Comparison of ENCODE assay signal across 9 cellular contexts in the genomic region with DNA sequence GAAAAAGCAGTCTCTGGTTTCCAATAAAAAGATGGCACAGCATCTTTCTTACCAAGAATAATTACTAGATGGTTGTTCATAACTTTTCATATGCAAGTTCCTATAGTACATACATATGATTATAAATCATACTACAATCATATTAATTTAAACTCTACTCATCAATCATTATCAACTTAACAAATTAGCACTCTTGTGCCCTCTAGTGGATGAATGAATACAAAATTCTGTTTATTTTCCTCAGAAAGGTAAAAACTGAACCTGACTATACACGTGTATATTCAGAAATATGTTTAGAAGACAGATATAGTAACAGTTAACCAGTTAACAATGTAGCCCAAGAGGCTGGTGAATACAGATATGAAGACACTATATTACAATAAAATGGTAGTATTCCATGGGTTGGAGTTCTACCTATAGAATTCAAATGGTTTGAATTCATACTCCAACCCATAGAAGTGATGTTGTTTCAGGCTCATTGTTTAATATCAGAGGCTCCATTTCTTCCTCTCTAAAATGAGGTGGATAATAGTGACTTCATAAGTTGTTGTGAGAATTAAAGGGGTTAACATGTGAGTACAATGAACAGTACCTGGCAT.
A peak's percentile ranks its signal among the peaks of the same experiment; 100 is the strongest.
DNase-seq lines count a peak whose midpoint lies in the region; ATAC-seq and TF ChIP-seq lines count a peak whose summit lies in the region.
"Had no signal": no experiment of that assay in that cellular context is flagged by ENCODE, and none has a peak within 500 bp of the region (broad histone marks: within the 10 kb centered on the region; RNA-seq: fewer than 3 reads in every experiment).

No MANE protein-coding gene starts in this region.

- H3K27me3 ChIP-seq in MM.1S (replicated peaks; ENCODE audit: insufficient read depth, low read length) (no peaks in the 10 kb centered on the region), breast epithelium (no peaks in the 10 kb centered on the region)

- H3K9me3 ChIP-seq in MM.1S (replicated peaks; ENCODE audit: insufficient read depth, low read length): no peaks in the 10 kb centered on the region
- H3K9me3 ChIP-seq in breast epithelium: no peaks in the 10 kb centered on the region

- H3K36me3 Mint-ChIP-seq in neural crest cell (ENCODE audit: low read depth): no peaks in the 10 kb centered on the region
- H3K36me3 Mint-ChIP-seq: activated naive CD8-positive, alpha-beta T cell had no signal

- peaks cover 4% of the 10 kb centered on the region for H3K4me1 Mint-ChIP-seq in neural crest cell

- H3K36me3 ChIP-seq in MM.1S (replicated peaks; ENCODE audit: insufficient read depth, low read length): no peaks in the 10 kb centered on the region
- no peaks in the 10 kb centered on the region for H3K36me3 ChIP-seq in breast epithelium

- peak; percentile 52 for TF ChIP-seq CTCF in MM.1S (IDR thresholded peaks at IDR 0.05; ENCODE audit: low read length)
- TF ChIP-seq CTCF in breast epithelium (IDR thresholded peaks at IDR 0.05): peak in 2 of 3 donors; percentile 43 to 44
- peak; percentile 85 for TF ChIP-seq CTCF in neural crest cell (conservative IDR thresholded peaks at IDR 0.05)

- H2AFZ ChIP-seq in MM.1S (ENCODE audit: low read length): no peak overlapping the region

- intact Hi-C loops in breast epithelium (cut with DNase I; ENCODE audit: low total_unique reads): no loop called here

- no peaks in the 10 kb centered on the region for H3F3A ChIP-seq in MM.1S (ENCODE audit: insufficient read depth, low read length)

- H3K79me2 ChIP-seq in MM.1S (ENCODE audit: low read length): no peaks in the 10 kb centered on the region

- H3K27me3 Mint-ChIP-seq in neural crest cell (ENCODE audit: low read depth): no peaks in the 10 kb centered on the region
- H3K27me3 Mint-ChIP-seq: activated naive CD8-positive, alpha-beta T cell had no signal

- no peak overlapping the region for H3K27ac ChIP-seq in MM.1S (ENCODE audit: low read length)
- H3K27ac ChIP-seq in breast epithelium: no peak overlapping the region

- no peak for ATAC-seq in HG03045 (IDR thresholded peaks at IDR 0.05; ENCODE audit: unreplicated experiment)
- ATAC-seq in GM18498 (IDR thresholded peaks at IDR 0.05; ENCODE audit: unreplicated experiment): no peak
- ATAC-seq in GM19023 (IDR thresholded peaks at IDR 0.05; ENCODE audit: unreplicated experiment): no peak

- H3K9ac ChIP-seq in MM.1S (ENCODE audit: low read length): no peak overlapping the region

- H3K9me2 ChIP-seq in MM.1S (replicated peaks; ENCODE audit: insufficient read depth, low read length): no peaks in the 10 kb centered on the region

- TF ChIP-seq POLR2A in breast epithelium (IDR thresholded peaks at IDR 0.05): no peak

- H3K4me2 ChIP-seq in MM.1S (ENCODE audit: low read depth, low read length): no peak overlapping the region

- DNase-seq in GF-D8 (lab: John Stamatoyannopoulos, UW): peak; percentile 3
- DNase-seq in MM.1S: peak; percentile 46
- no peak for DNase-seq in breast epithelium (ENCODE audit: low spot score in 2 of 2)
- no peak for DNase-seq in neural crest cell (ENCODE audit: low read depth, low spot score)
- no peak for DNase-seq in stimulated activated CD4-positive, alpha-beta T cell treated with anti-CD3 and anti-CD28 coated beads, Interleukin-4, amount 100 ng/mL, for 4 hours

- no peak overlapping the region for H3K4me3 Mint-ChIP-seq in neural crest cell
- H3K4me3 Mint-ChIP-seq: activated naive CD8-positive, alpha-beta T cell had no signal

- H3K9me3 Mint-ChIP-seq in neural crest cell: peaks cover 6% of the 10 kb centered on the region

- no peaks in the 10 kb centered on the region for H3K4me1 ChIP-seq in MM.1S (ENCODE audit: low read length)
- no peaks in the 10 kb centered on the region for H3K4me1 ChIP-seq in breast epithelium

- H4K20me1 ChIP-seq in MM.1S (ENCODE audit: insufficient read depth, low read length): no peaks in the 10 kb centered on the region

- H3K27ac Mint-ChIP-seq in neural crest cell (ENCODE audit: unreplicated experiment): no peak overlapping the region
- H3K27ac Mint-ChIP-seq: activated naive CD8-positive, alpha-beta T cell had no signal

- H3K4me3 ChIP-seq in MM.1S (ENCODE audit: low read length) (no peak overlapping the region), breast epithelium (no peak overlapping the region)

Comparison
In these comparisons a context has a peak if more than half of its experiments do, and no peak if none do; other contexts are left out.
1. DNase-seq: peak in GF-D8 (single experiment) and MM.1S (single experiment); none in breast epithelium (0 of 2), neural crest cell (single experiment) and stimulated activated CD4-positive, alpha-beta T cell treated with anti-CD3 and anti-CD28 coated beads, Interleukin-4, amount 100 ng/mL, for 4 hours (0 of 2).
2. Peak in every context shown above with its lines, with median percentiles within 50 percentile points of each other: CTCF ChIP-seq.